In the genomic region with DNA sequence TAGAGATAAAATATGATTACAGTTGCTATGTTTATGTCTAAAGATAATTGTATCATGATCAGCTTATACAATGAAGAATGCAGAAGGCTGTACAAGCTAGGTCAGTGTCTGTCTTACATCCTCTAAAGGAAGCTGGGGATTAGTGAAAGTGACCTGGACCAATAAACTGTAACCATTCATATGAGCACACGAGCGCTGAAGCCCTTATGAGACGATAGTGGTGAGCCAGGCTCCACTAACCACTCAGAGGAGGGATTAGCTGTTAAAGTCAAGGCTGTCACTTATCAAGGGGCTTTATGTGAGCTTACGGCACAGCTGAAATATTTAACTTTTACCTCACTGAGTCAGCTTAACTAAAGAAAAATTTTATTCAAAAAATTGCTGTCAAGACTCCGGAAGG, we compare ENCODE assay signal across 18 cellular contexts. TPM values are rescaled to one million over a fixed set of nuclear protein-coding genes. Genes with fewer than 3 reads are reported as not detected.
DNase-seq lines count a peak whose midpoint lies in the region; ATAC-seq and TF ChIP-seq lines count a peak whose summit lies in the region.
"Had no signal": no experiment of that assay in that cellular context is flagged by ENCODE, and none has a peak within 500 bp of the region (broad histone marks: within the 10 kb centered on the region; RNA-seq: fewer than 3 reads in every experiment).

No MANE protein-coding gene starts in this region.

- peaks cover 19% of the 10 kb centered on the region; the same call in 1 of the 2 replicates for H3K79me2 ChIP-seq in OCI-LY7 (ENCODE audit: insufficient read depth, low read depth, low read length)

- no peak overlapping the region for H2AFZ ChIP-seq in OCI-LY7 (ENCODE audit: low read length)

- peaks cover 52% of the 10 kb centered on the region for H3K4me1 ChIP-seq in OCI-LY7 (ENCODE audit: insufficient read depth, low read length, poor library complexity, severe bottlenecking)
- H3K4me1 ChIP-seq: Caco-2, prostate gland had no signal

- no TSS peak for BruUV-seq in OCI-LY7 (replicated peaks; lab: Mats Ljungman, UMichigan)

- H3K4me2 ChIP-seq in OCI-LY7 (ENCODE audit: low read length), result peak overlapping the region; percentile 46

- H3K36me3 ChIP-seq in OCI-LY7 (ENCODE audit: insufficient read depth, low read length), result peaks cover 46% of the 10 kb centered on the region
- H3K36me3 ChIP-seq: prostate gland had no signal

- CTCF ChIA-PET in OCI-LY7 (lab: Charles Lee; ENCODE audit: unreplicated experiment), result interaction anchor here (0.9 to 1.8 kb wide), 2 partner anchors 9 to 17 kb away, joined by 3 to 5 read pairs; no protein-coding TSS in a partner anchor

- TF ChIP-seq CTCF in OCI-LY7 (conservative IDR thresholded peaks at IDR 0.05; ENCODE audit: low read length), result no peak

- POLR2A ChIA-PET in OCI-LY7 (lab: Charles Lee), result interaction anchor here (0.5 to 2.1 kb wide), 10 partner anchors 8 to 767 kb away, joined by 3 to 13 read pairs (median 4); partner anchors contain the start of gene NDUFA12

- intact Hi-C loops in OCI-LY7 (cut with micrococcal nuclease; ENCODE audit: unreplicated experiment), result no loop called here

- H3K9me2 ChIP-seq in OCI-LY7 (ENCODE audit: insufficient read depth, low read length), result no peaks in the 10 kb centered on the region

- no peaks in the 10 kb centered on the region for H4K20me1 ChIP-seq in OCI-LY7 (ENCODE audit: insufficient read depth, low read length)

- H3K4me3 ChIP-seq in OCI-LY7 (ENCODE audit: low read depth, low read length, poor library complexity, severe bottlenecking), result peak overlapping the region; percentile 18
- H3K4me3 ChIP-seq: prostate gland had no signal

- H3K9me3 ChIP-seq in OCI-LY7 (ENCODE audit: low read length), result no peaks in the 10 kb centered on the region
- H3K9me3 ChIP-seq: Caco-2, prostate gland had no signal

- no peak for ATAC-seq in HG02571 (IDR thresholded peaks at IDR 0.05; ENCODE audit: unreplicated experiment)
- ATAC-seq in HG03457 (IDR thresholded peaks at IDR 0.05; ENCODE audit: unreplicated experiment), result no peak
- no peak for ATAC-seq in GM18868 (IDR thresholded peaks at IDR 0.05; ENCODE audit: unreplicated experiment)
- ATAC-seq: effector memory CD8-positive, alpha-beta T cell; HepG2; Panc1 had no signal

- peak overlapping the region; percentile 39 for H3K27ac ChIP-seq in OCI-LY7 (ENCODE audit: low read depth, low read length, poor library complexity, severe bottlenecking)
- H3K27ac ChIP-seq: prostate gland had no signal

- DNase-seq in A172 (ENCODE audit: low spot score), result peak; percentile 81
- peak; percentile 25 for DNase-seq in ELR (ENCODE audit: low read depth)
- peak; percentile 68 for DNase-seq in OCI-LY7 (ENCODE audit: low spot score)
- peak; percentile 34 for DNase-seq in germinal center (ENCODE audit: low spot score)
- DNase-seq in NCI-H2081 treated with DMSO at 0.1 percent for 48 hours (lab: John Stamatoyannopoulos, UW), result no peak
- DNase-seq: activated CD4-positive, alpha-beta T cell treated with anti-CD3 and anti-CD28 coated beads, Interleukin-2, amount 50 U/mL, for 48 hours; activated T-cell treated with anti-CD3 and anti-CD28 coated beads, Interleukin-2, amount 50 U/mL, for 1 hour; Caco-2; effector memory CD8-positive, alpha-beta T cell; MM.1S; NCI-H1930; NCI-H526 treated with DMSO at 0.1 percent for 48 hours had no signal

RNA-seq across cellular contexts. Expression of gene NDUFA12, which starts 30.3 kb away (rescaled TPM):
- total RNA-seq in A172 (2014; rRNA removed; shearing (Covaris generic)), result 158 and 163 TPM in 2 replicates
- total RNA-seq in OCI-LY7 (2014; rRNA removed; shearing (Covaris generic)), result 109 and 127 TPM in 2 replicates
- 147 TPM in 2 replicates for total RNA-seq in OCI-LY7 (2022)
